Comparison of ENCODE assay signal across 8 cellular contexts in genomic region chr21:14215971-14216621, GRCh38. TPM values are rescaled to one million over a fixed set of nuclear protein-coding genes. Genes with fewer than 3 reads are reported as not detected.
DNase-seq lines count a peak whose midpoint lies in the region; ATAC-seq and TF ChIP-seq lines count a peak whose summit lies in the region.

RBM11 (plus strand) TSS chr21:14216157; CDS start chr21:14216187, 30 bp downstream.

- H3K36me3 Mint-ChIP-seq in T-helper 17 cell (ENCODE audit: low read depth), result no peaks in the 10 kb centered on the region

- ATAC-seq in GM21723 (IDR thresholded peaks at IDR 0.05; ENCODE audit: unreplicated experiment) (peak; percentile 96), T-helper 17 cell (peak; percentile 97), aorta (ENCODE audit: low FRiP score) (peak; percentile 83)

- TF ChIP-seq CTCF in ascending aorta (IDR thresholded peaks at IDR 0.05), result no peak
- no peak for TF ChIP-seq CTCF in retinal pigment epithelial cell (conservative IDR thresholded peaks at IDR 0.05; ENCODE audit: low read depth, low read length)

- no peaks in the 10 kb centered on the region for H3K27me3 ChIP-seq in ascending aorta
- H3K27me3 ChIP-seq in aorta (ENCODE audit: control insufficient read depth in 1 of 2, insufficient read depth in 2 of 2, low read length in 1 of 2), result peaks cover 0 to 2% of the 10 kb centered on the region in 2 donors

- peaks cover 11% of the 10 kb centered on the region for H3K27me3 Mint-ChIP-seq in T-helper 17 cell

- H3K4me3 ChIP-seq in ascending aorta, result peak within 1 kb of the TSS; percentile 56 to 63
- peak within 1 kb of the TSS; percentile 86 for H3K4me3 ChIP-seq in retinal pigment epithelial cell (ENCODE audit: low read length)
- H3K4me3 ChIP-seq in aorta (ENCODE audit: low read length in 2 of 2), result peak within 1 kb of the TSS; percentile 1 to 22

- DNase-seq in DMS53 treated with DMSO at 0.1 percent for 48 hours (lab: John Stamatoyannopoulos, UW; ENCODE audit: unreplicated experiment) (peak; percentile 60), Kasumi-1 (lab: John Stamatoyannopoulos, UW) (peak; percentile 66 to 75), T-helper 17 cell (peak; percentile 46 to 54 (median 47)), ascending aorta (ENCODE audit: low spot score in 2 of 2) (peak in 1 of 2 donors; percentile 71), hypothalamus (lab: John Stamatoyannopoulos, UW) (peak in 47 of 51 donors; percentile 2 to 74 (median 33)), retinal pigment epithelial cell (ENCODE audit: low read depth) (peak; percentile 18), aorta (peak; percentile 70 to 85)

- H3K27ac Mint-ChIP-seq in T-helper 17 cell, result no peak within 1 kb of the TSS

- 1% methylated on average over 54 of the region's 54 CpGs for WGBS in aorta, 2 donors

- H3K4me1 Mint-ChIP-seq in T-helper 17 cell, result no peaks in the 10 kb centered on the region

- H3K4me1 ChIP-seq in ascending aorta, result no peaks in the 10 kb centered on the region
- no peaks in the 10 kb centered on the region for H3K4me1 ChIP-seq in aorta (ENCODE audit: control insufficient read depth in 1 of 2, insufficient read depth in 2 of 2, low read length in 2 of 2)

- no peaks in the 10 kb centered on the region for H3K36me3 ChIP-seq in ascending aorta
- H3K36me3 ChIP-seq in aorta (ENCODE audit: control insufficient read depth in 1 of 2, insufficient read depth in 2 of 2, low read length in 1 of 2), result no peaks in the 10 kb centered on the region

- intact Hi-C loops in ascending aorta (cut with DNase I), result no loop called here
- intact Hi-C loops in aorta (cut with DNase I), result no loop called here

- H3K27ac ChIP-seq in ascending aorta (no peak within 1 kb of the TSS), aorta (ENCODE audit: low read depth in 1 of 2, low read length in 2 of 2) (no peak within 1 kb of the TSS)

- no peaks in the 10 kb centered on the region for H3K9me3 ChIP-seq in T-helper 17 cell (ENCODE audit: control insufficient read depth, low read length, poor library complexity, severe bottlenecking)
- no peaks in the 10 kb centered on the region for H3K9me3 ChIP-seq in ascending aorta
- H3K9me3 ChIP-seq in aorta (ENCODE audit: control insufficient read depth, low read length), result no peaks in the 10 kb centered on the region

- peak within 1 kb of the TSS; percentile 86 for H3K4me3 Mint-ChIP-seq in T-helper 17 cell

RNA-seq across cellular contexts. Expression of gene RBM11, which starts in this region (rescaled TPM):
- total RNA-seq in T-helper 17 cell (1 to 10 TPM; 1.5 to 1.7 TPM), ascending aorta (not detected), aorta (1 to 10 TPM; 1.4 to 1.7 TPM)
- 1 to 10 TPM in 1 of 2 donors, not detected in 1; 1.1 TPM for polyA plus RNA-seq in aorta

Comparison
In these comparisons a context has a peak if more than half of its experiments do, and no peak if none do; other contexts are left out.
1. H3K4me3 ChIP-seq: peak in every context shown above with its lines; median percentile 86 in retinal pigment epithelial cell; 60 in ascending aorta; 12 in aorta.